ENCODE assay signal across 1 cellular context in the genomic region with DNA sequence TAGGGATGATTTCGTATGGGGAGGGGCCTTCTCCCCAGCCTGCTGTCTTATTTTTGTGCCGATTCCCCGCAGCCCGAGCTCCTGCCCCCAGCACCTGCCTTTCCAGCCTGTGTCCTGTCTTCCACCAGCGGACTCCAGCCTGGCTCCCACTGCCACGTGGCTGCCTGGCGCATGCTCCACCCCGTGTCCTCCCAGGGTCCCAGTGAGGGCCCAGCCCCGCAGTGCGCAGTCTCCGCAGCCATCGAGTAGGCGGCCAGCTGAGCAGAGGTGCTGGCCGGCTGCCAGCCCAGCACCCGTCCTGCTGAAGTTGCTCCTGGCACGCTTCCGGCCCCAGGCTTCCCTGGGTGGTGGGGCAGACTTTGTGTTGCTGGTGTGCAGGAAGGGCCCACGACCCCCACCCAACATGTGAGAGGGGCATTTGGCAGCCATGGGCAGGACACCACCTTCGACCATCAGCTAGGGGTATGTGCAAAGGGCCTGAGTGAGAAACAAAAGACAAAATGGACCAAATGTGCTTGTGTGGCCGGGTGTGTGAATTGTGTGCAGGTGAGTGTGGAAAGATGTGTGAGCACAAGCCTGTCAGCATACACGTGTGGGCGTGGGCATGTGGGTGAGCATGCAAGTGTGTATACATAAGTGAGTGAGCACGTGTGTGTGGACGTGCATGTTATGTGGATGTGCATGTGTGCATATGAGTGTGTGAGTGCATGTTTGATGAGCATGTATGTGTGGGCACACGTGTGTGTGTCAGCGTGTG.
TF ChIP-seq lines count a peak whose summit lies in the region.

No MANE protein-coding gene starts in this region.

TF ChIP-seq in H1, 55 proteins besides CTCF, POLR2A, EP300 and RAD21:
- TF ChIP-seq BRCA1 (IDR thresholded peaks at IDR 0.05; ENCODE audit: low read depth, low read length) (no peak), USF2 (IDR thresholded peaks at IDR 0.05; ENCODE audit: low read length) (no peak), BCL11A (IDR thresholded peaks at IDR 0.05; ENCODE audit: low read depth in 2 of 2, low read length in 2 of 2) (no peak), CTBP2 (IDR thresholded peaks at IDR 0.05; ENCODE audit: borderline replicate concordance, insufficient read depth, insufficient read length, low read length) (no peak), RFX5 (IDR thresholded peaks at IDR 0.05; ENCODE audit: borderline replicate concordance, low read depth, low read length) (no peak), TAF7 (optimal IDR thresholded peaks at IDR 0.05; ENCODE audit: borderline replicate concordance, low read depth, low read length) (no peak), SRF (IDR thresholded peaks at IDR 0.05; ENCODE audit: low read depth, low read length) (no peak), EGR1 (IDR thresholded peaks at IDR 0.05; ENCODE audit: borderline replicate concordance, low read depth, low read length) (no peak), CEBPB (IDR thresholded peaks at IDR 0.05; ENCODE audit: low read depth, low read length) (no peak), GTF2F1 (IDR thresholded peaks at IDR 0.05; ENCODE audit: borderline replicate concordance, low read depth, low read length) (no peak), ZNF274 (IDR thresholded peaks at IDR 0.05; ENCODE audit: borderline replicate concordance, extremely low read depth, low read length) (no peak), JUN (IDR thresholded peaks at IDR 0.05; ENCODE audit: low read depth, low read length) (no peak), E2F6 (IDR thresholded peaks at IDR 0.05) (no peak), RXRA (IDR thresholded peaks at IDR 0.05; ENCODE audit: insufficient read depth, low read depth, low read length) (no peak), CBX8 (IDR thresholded peaks at IDR 0.05; ENCODE audit: borderline replicate concordance, low read depth, low read length) (no peak)
